8 cellular contexts compared by ENCODE assay signal in the genomic region with DNA sequence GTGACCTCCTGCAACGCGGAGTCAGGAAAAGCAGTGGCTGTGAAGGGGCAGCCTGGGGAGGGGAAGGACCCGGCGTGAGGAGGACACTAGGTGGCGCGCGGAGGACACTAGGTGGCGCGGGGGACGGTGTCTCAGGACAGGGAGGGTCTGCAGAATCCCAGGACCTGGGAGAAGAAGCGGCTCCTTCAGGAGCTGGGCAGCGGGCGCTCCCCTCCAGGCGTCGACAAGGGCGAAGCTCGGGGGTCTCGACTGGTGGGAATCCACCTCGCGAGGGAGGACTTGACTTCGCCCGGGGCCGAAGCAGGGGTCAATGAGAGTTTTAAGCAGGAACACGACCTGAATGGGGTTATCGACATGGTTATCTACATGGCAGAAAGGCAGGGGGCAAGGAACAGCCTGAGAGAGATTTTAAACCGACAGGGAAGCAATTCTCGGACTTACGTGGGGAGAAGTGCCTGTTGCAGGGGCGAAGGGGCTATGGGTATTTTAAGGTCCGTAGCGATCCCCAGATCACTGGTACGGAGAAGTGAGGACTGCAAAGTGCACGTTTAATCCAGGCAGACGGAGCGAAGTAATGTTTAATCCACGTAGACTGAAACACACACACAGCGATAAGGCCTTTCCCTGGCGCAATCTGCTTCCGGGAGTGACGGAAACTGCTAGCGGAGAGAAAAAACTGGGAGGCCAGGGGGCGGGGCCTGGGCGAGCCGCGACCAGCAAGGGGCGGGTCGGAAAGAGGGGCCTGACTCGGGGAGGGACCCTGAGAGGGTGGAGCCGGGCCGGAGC. TPM values are rescaled to one million over a fixed set of nuclear protein-coding genes. Genes with fewer than 3 reads are reported as not detected.
DNase-seq lines count a peak whose midpoint lies in the region; ATAC-seq and TF ChIP-seq lines count a peak whose summit lies in the region.

A gene (minus strand): TSS at position 648 of the 786 bp plus-strand sequence. CDS start 9,426 bp downstream, outside the sequence.

- ATAC-seq in GM19351 (IDR thresholded peaks at IDR 0.05; ENCODE audit: unreplicated experiment) (peak; percentile 94), HG03558 (IDR thresholded peaks at IDR 0.05; ENCODE audit: extremely low read depth, unreplicated experiment) (peak; percentile 80)

- no peaks in the 10 kb centered on the region for H3K27me3 ChIP-seq in liver (ENCODE audit: control insufficient read depth in 4 of 4, insufficient read depth in 4 of 4, low read length in 3 of 4)

- H3K4me3 ChIP-seq in liver (ENCODE audit: low read depth in 1 of 3, low read length in 3 of 3) = peak within 1 kb of the TSS; percentile 93 to 100 (median 99)

- peak; percentile 66 for TF ChIP-seq CTCF in liver (IDR thresholded peaks at IDR 0.05; ENCODE audit: low read depth, low read length, missing input control)

- peak; percentile 96 for DNase-seq in CD1c-positive myeloid dendritic cell (ENCODE audit: extremely low spot score)
- peak; percentile 97 for DNase-seq in NCI-H748 (lab: John Stamatoyannopoulos, UW; ENCODE audit: unreplicated experiment)
- peak; percentile 98 for DNase-seq in activated CD4-positive, alpha-beta T cell treated with anti-CD3 and anti-CD28 coated beads, Interleukin-2, amount 50 U/mL, for 48 hours
- DNase-seq in dermis blood vessel endothelial cell = peak; percentile 95
- DNase-seq in stimulated activated CD4-positive, alpha-beta T cell treated with anti-CD3 and anti-CD28 coated beads, Interleukin-4, amount 100 ng/mL, for 1 hour = peak; percentile 98

- H3K9ac ChIP-seq in liver (ENCODE audit: low read depth in 1 of 2, low read length in 2 of 2) = peak within 1 kb of the TSS; percentile 98 to 100

- TF ChIP-seq RAD21 in liver (IDR thresholded peaks at IDR 0.05) = peak; percentile 75 to 83

- H3K9me3 ChIP-seq in liver (ENCODE audit: control insufficient read depth in 4 of 4, low read length in 3 of 4) = peaks cover 9 to 36% (median 24%) of the 10 kb centered on the region in 4 donors

- peaks cover 0 to 22% (median 11%) of the 10 kb centered on the region in 4 donors for H3K4me1 ChIP-seq in liver (ENCODE audit: control insufficient read depth in 4 of 4, insufficient read depth in 4 of 4, low read length in 3 of 4)

- peaks cover 0 to 5% (median 2%) of the 10 kb centered on the region in 4 donors for H3K36me3 ChIP-seq in liver (ENCODE audit: control insufficient read depth in 4 of 4, insufficient read depth in 3 of 4, low read depth in 1 of 4, low read length in 3 of 4)

- WGBS in liver = under 1% methylated on average over 50 of the region's 50 CpGs

- H3K27ac ChIP-seq in liver (ENCODE audit: low read depth in 1 of 2, low read length in 2 of 2) = peak within 1 kb of the TSS; percentile 96 to 99

TF ChIP-seq in liver, 16 proteins besides CTCF, POLR2A, EP300 and RAD21:
- TF ChIP-seq, protein P1, sequence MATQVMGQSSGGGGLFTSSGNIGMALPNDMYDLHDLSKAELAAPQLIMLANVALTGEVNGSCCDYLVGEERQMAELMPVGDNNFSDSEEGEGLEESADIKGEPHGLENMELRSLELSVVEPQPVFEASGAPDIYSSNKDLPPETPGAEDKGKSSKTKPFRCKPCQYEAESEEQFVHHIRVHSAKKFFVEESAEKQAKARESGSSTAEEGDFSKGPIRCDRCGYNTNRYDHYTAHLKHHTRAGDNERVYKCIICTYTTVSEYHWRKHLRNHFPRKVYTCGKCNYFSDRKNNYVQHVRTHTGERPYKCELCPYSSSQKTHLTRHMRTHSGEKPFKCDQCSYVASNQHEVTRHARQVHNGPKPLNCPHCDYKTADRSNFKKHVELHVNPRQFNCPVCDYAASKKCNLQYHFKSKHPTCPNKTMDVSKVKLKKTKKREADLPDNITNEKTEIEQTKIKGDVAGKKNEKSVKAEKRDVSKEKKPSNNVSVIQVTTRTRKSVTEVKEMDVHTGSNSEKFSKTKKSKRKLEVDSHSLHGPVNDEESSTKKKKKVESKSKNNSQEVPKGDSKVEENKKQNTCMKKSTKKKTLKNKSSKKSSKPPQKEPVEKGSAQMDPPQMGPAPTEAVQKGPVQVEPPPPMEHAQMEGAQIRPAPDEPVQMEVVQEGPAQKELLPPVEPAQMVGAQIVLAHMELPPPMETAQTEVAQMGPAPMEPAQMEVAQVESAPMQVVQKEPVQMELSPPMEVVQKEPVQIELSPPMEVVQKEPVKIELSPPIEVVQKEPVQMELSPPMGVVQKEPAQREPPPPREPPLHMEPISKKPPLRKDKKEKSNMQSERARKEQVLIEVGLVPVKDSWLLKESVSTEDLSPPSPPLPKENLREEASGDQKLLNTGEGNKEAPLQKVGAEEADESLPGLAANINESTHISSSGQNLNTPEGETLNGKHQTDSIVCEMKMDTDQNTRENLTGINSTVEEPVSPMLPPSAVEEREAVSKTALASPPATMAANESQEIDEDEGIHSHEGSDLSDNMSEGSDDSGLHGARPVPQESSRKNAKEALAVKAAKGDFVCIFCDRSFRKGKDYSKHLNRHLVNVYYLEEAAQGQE (IDR thresholded peaks at IDR 0.05) = peak; percentile 34
- peak; percentile 45 for TF ChIP-seq YY1 (IDR thresholded peaks at IDR 0.05)
- TF ChIP-seq, protein P2, sequence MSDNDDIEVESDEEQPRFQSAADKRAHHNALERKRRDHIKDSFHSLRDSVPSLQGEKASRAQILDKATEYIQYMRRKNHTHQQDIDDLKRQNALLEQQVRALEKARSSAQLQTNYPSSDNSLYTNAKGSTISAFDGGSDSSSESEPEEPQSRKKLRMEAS (IDR thresholded peaks at IDR 0.05) = peak; percentile 17
- TF ChIP-seq FOXA2 (IDR thresholded peaks at IDR 0.05) = no peak
- no peak for TF ChIP-seq FOXA1 (IDR thresholded peaks at IDR 0.05)
- peak; percentile 73 for TF ChIP-seq SP1 (IDR thresholded peaks at IDR 0.05)
- TF ChIP-seq GABPA (IDR thresholded peaks at IDR 0.05 in 1 of 2, conservative IDR thresholded peaks at IDR 0.05 in 1 of 2) = peak; percentile 90 to 95
- no peak for TF ChIP-seq JUND (IDR thresholded peaks at IDR 0.05)
- TF ChIP-seq, protein P3, sequence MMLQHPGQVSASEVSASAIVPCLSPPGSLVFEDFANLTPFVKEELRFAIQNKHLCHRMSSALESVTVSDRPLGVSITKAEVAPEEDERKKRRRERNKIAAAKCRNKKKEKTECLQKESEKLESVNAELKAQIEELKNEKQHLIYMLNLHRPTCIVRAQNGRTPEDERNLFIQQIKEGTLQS (IDR thresholded peaks at IDR 0.05) = no peak
- TF ChIP-seq, protein P4, sequence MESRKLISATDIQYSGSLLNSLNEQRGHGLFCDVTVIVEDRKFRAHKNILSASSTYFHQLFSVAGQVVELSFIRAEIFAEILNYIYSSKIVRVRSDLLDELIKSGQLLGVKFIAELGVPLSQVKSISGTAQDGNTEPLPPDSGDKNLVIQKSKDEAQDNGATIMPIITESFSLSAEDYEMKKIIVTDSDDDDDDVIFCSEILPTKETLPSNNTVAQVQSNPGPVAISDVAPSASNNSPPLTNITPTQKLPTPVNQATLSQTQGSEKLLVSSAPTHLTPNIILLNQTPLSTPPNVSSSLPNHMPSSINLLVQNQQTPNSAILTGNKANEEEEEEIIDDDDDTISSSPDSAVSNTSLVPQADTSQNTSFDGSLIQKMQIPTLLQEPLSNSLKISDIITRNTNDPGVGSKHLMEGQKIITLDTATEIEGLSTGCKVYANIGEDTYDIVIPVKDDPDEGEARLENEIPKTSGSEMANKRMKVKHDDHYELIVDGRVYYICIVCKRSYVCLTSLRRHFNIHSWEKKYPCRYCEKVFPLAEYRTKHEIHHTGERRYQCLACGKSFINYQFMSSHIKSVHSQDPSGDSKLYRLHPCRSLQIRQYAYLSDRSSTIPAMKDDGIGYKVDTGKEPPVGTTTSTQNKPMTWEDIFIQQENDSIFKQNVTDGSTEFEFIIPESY (IDR thresholded peaks at IDR 0.05) = no peak
- TF ChIP-seq HNF4A (conservative IDR thresholded peaks at IDR 0.05) = peak in 1 of 2 donors; percentile 30
- peak in 1 of 2 donors; percentile 27 for TF ChIP-seq EGR1 (IDR thresholded peaks at IDR 0.05; ENCODE audit: low read depth in 2 of 2)
- TF ChIP-seq RXRA (IDR thresholded peaks at IDR 0.05) = peak; percentile 65 to 88
- TF ChIP-seq TAF1 (conservative IDR thresholded peaks at IDR 0.05) = peak; percentile 66
- no peak for TF ChIP-seq HNF4G (IDR thresholded peaks at IDR 0.05)
- TF ChIP-seq NR2F2 (IDR thresholded peaks at IDR 0.05) = peak; percentile 38
TF ChIP-seq in liver: peak in this region for 10.

RNA-seq across cellular contexts. Expression of the gene that starts here (rescaled TPM):
- total RNA-seq in dermis blood vessel endothelial cell = 8.5 and 9.2 TPM in 2 replicates
- total RNA-seq in liver = 1 to 10 TPM; 4.1 TPM
- 1 to 10 TPM; 1.5 to 3.0 TPM for polyA plus RNA-seq in liver

Comparison
In these comparisons a context has a peak if more than half of its experiments do, and no peak if none do; other contexts are left out.
1. Peak in every context shown above with its lines: DNase-seq, ATAC-seq, H3K4me3 ChIP-seq and H3K27ac ChIP-seq.